Comparison of ENCODE assay signal across 8 cellular contexts in genomic region chr6:35731736-35732532, GRCh38. TPM values are rescaled to one million over a fixed set of nuclear protein-coding genes. Genes with fewer than 3 reads are reported as not detected.
A peak's percentile ranks its signal among the peaks of the same experiment; 100 is the strongest.
DNase-seq lines count a peak whose midpoint lies in the region; ATAC-seq, FAIRE-seq and TF ChIP-seq lines count a peak whose summit lies in the region.

No MANE protein-coding gene starts in this region.

- H3K4me3 Mint-ChIP-seq in WTC11: peak overlapping the region; percentile 81

- DNase-seq in NCI-H2107 treated with DMSO at 0.1 percent for 48 hours (lab: John Stamatoyannopoulos, UW; ENCODE audit: unreplicated experiment): peak; percentile 2
- no peak for DNase-seq in NCI-H2107 (lab: John Stamatoyannopoulos, UW)
- peak; percentile 3 for DNase-seq in NCI-H2029 treated with DMSO at 0.1 percent for 48 hours (lab: John Stamatoyannopoulos, UW)
- peak; percentile 94 for DNase-seq in WTC11 (ENCODE audit: low spot score)
- peak; percentile 79 for DNase-seq in bronchial epithelial cell (ENCODE audit: low read depth)
- peak; percentile 81 for DNase-seq in inferior parietal cortex (ENCODE audit: extremely low spot score)
- peak; percentile 93 for DNase-seq in smooth muscle cell of the brain vasculature (ENCODE audit: low read depth, low spot score)

- no peak for TF ChIP-seq CTCF in WTC11 (IDR thresholded peaks at IDR 0.05)
- no peak for TF ChIP-seq CTCF in bronchial epithelial cell (IDR thresholded peaks at IDR 0.05; ENCODE audit: insufficient read depth, low read length, severe bottlenecking)

- no peaks in the 10 kb centered on the region for H3K9me3 Mint-ChIP-seq in WTC11

- H3K27me3 ChIP-seq in bronchial epithelial cell (ENCODE audit: control insufficient read depth, insufficient read depth, low read length): no peaks in the 10 kb centered on the region

- CTCF ChIA-PET in WTC11 (lab: Charles Lee): interaction anchor here (0.6 to 3.1 kb wide), 7 partner anchors 8 to 210 kb away, joined by 3 to 20 read pairs (median 3); no protein-coding TSS in a partner anchor

- peak overlapping the region; percentile 93 for H3K27ac Mint-ChIP-seq in WTC11

- H3K27me3 Mint-ChIP-seq in WTC11 (ENCODE audit: low read depth): peaks cover 11% of the 10 kb centered on the region

- no peaks in the 10 kb centered on the region for H3K36me3 Mint-ChIP-seq in WTC11

- peak; percentile 50 for ATAC-seq in HG02852 (IDR thresholded peaks at IDR 0.05; ENCODE audit: unreplicated experiment)
- ATAC-seq in WTC11: peak; percentile 46

- H3K36me3 ChIP-seq in bronchial epithelial cell (ENCODE audit: control insufficient read depth, insufficient read depth, low read length): no peaks in the 10 kb centered on the region

- peaks cover 57% of the 10 kb centered on the region for H3K4me1 Mint-ChIP-seq in WTC11

- POLR2A ChIA-PET in WTC11 (lab: Charles Lee): interaction anchor here (0.8 to 1.7 kb wide), 3 partner anchors 14 to 32 kb away, joined by 3 to 8 read pairs (median 4); no protein-coding TSS in a partner anchor

- no peak for FAIRE-seq in bronchial epithelial cell (lab: Jason Lieb, UNC)

- peak overlapping the region; percentile 47 for H3K4me3 ChIP-seq in bronchial epithelial cell (ENCODE audit: low read depth, low read length)

TF ChIP-seq in WTC11, 78 proteins besides CTCF, POLR2A, EP300 and RAD21 (continues in another document):
- TF ChIP-seq FOXK1 (CRISPR knock-in tag; IDR thresholded peaks at IDR 0.05): peak; percentile 37; the same call in 1 of the 2 replicates
- 0 out of 2 replicates have a peak, but pooled peaks have one; percentile 35 for TF ChIP-seq ZNF232 (CRISPR knock-in tag; IDR thresholded peaks at IDR 0.05)
- no peak for TF ChIP-seq PRDM15 (CRISPR knock-in tag; IDR thresholded peaks at IDR 0.05)
- TF ChIP-seq, protein P1, sequence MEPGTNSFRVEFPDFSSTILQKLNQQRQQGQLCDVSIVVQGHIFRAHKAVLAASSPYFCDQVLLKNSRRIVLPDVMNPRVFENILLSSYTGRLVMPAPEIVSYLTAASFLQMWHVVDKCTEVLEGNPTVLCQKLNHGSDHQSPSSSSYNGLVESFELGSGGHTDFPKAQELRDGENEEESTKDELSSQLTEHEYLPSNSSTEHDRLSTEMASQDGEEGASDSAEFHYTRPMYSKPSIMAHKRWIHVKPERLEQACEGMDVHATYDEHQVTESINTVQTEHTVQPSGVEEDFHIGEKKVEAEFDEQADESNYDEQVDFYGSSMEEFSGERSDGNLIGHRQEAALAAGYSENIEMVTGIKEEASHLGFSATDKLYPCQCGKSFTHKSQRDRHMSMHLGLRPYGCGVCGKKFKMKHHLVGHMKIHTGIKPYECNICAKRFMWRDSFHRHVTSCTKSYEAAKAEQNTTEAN (CRISPR knock-in tag; IDR thresholded peaks at IDR 0.05): no peak; the same call in 1 of the 2 replicates
- TF ChIP-seq, protein P2, sequence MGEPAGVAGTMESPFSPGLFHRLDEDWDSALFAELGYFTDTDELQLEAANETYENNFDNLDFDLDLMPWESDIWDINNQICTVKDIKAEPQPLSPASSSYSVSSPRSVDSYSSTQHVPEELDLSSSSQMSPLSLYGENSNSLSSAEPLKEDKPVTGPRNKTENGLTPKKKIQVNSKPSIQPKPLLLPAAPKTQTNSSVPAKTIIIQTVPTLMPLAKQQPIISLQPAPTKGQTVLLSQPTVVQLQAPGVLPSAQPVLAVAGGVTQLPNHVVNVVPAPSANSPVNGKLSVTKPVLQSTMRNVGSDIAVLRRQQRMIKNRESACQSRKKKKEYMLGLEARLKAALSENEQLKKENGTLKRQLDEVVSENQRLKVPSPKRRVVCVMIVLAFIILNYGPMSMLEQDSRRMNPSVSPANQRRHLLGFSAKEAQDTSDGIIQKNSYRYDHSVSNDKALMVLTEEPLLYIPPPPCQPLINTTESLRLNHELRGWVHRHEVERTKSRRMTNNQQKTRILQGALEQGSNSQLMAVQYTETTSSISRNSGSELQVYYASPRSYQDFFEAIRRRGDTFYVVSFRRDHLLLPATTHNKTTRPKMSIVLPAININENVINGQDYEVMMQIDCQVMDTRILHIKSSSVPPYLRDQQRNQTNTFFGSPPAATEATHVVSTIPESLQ (CRISPR knock-in tag; IDR thresholded peaks at IDR 0.05): no peak
- no peak for TF ChIP-seq JAZF1 (CRISPR knock-in tag; IDR thresholded peaks at IDR 0.05)
- no peak for TF ChIP-seq ZNF219 (CRISPR knock-in tag; IDR thresholded peaks at IDR 0.05; ENCODE audit: borderline replicate concordance)
- TF ChIP-seq ZNF532 (CRISPR knock-in tag; IDR thresholded peaks at IDR 0.05; ENCODE audit: borderline replicate concordance): no peak
- TF ChIP-seq PREB (CRISPR knock-in tag; IDR thresholded peaks at IDR 0.05; ENCODE audit: borderline replicate concordance): no peak
- TF ChIP-seq TEAD1 (CRISPR knock-in tag; IDR thresholded peaks at IDR 0.05): no peak

RNA-seq across cellular contexts. Expression of gene ARMC12, which starts 4.9 kb away (rescaled TPM):
- 1.0 to 2.0 TPM (median 1.4 TPM) in 3 replicates for total RNA-seq in WTC11 (2021)
- total RNA-seq in bronchial epithelial cell: 0.13 and 0.53 TPM in 2 replicates

RNA-seq across cellular contexts. Expression of gene FKBP5, which starts 43.2 kb away (rescaled TPM):
- total RNA-seq in WTC11 (2021) (27.0 to 29.4 TPM (median 27.2 TPM) in 3 replicates), bronchial epithelial cell (29.5 and 50.4 TPM in 2 replicates)

RNA-seq across cellular contexts. Expression of gene CLPSL2, which starts 44.5 kb away (rescaled TPM):
- total RNA-seq in WTC11 (2021): 2.8 to 6.2 TPM (median 3.4 TPM) in 3 replicates
- not detected in 2 replicates for total RNA-seq in bronchial epithelial cell

RNA-seq across cellular contexts. Expression of gene CLPSL1, which starts 48.9 kb away (rescaled TPM):
- total RNA-seq in WTC11 (2021) (0.34 to 0.55 TPM (median 0.42 TPM) in 3 replicates), bronchial epithelial cell (not detected in 2 replicates)
